In the genomic region with DNA sequence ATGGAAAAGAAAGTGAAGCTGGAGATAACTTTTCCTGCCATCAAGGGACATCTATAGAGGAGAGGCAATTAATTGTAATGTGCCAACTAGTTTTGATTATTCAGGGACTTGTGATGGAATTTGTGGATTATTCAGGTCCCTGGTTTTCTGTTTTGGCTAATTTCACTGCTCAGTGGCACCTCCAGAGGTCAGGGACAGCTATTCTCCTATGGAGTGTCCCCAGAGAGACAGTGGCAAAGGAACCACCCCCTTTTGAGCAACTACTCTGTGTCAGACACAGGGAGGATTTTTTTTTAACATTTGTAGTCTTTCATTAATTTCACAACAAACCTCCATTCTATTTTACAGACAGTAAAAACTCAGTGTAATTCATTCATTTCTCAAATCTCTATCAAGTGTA, we compare ENCODE assay signal across 13 cellular contexts.
DNase-seq lines count a peak whose midpoint lies in the region; ATAC-seq and TF ChIP-seq lines count a peak whose summit lies in the region.
"Had no signal": no experiment of that assay in that cellular context is flagged by ENCODE, and none has a peak within 500 bp of the region (broad histone marks: within the 10 kb centered on the region; RNA-seq: fewer than 3 reads in every experiment).

No MANE protein-coding gene starts in this region.

- no peak overlapping the region for H3K4me2 ChIP-seq in trophoblast cell (ENCODE audit: low read length)

- no peak overlapping the region for H4K8ac ChIP-seq in trophoblast cell (ENCODE audit: low read depth, low read length)

- no peaks in the 10 kb centered on the region for H3K36me3 ChIP-seq in brain microvascular endothelial cell (replicated peaks)
- no peaks in the 10 kb centered on the region for H3K36me3 ChIP-seq in trophoblast cell (ENCODE audit: control insufficient read depth in 1 of 2, insufficient read depth in 2 of 2, low read length in 2 of 2)
- H3K36me3 ChIP-seq: adrenal gland had no signal

- TF ChIP-seq CTCF in GM12873 (IDR thresholded peaks at IDR 0.05; ENCODE audit: insufficient read depth, low read depth, low read length, missing control alignments), result peak; percentile 40
- TF ChIP-seq CTCF in brain microvascular endothelial cell (IDR thresholded peaks at IDR 0.05; ENCODE audit: low read depth, low read length, missing control alignments), result peak; percentile 25

- peaks cover 3 to 10% of the 10 kb centered on the region in 2 experiments for H3K4me1 ChIP-seq in trophoblast cell (ENCODE audit: control insufficient read depth in 1 of 2, insufficient read depth in 2 of 2, low read length in 2 of 2)
- H3K4me1 ChIP-seq: adrenal gland had no signal

- H3K79me1 ChIP-seq in trophoblast cell (ENCODE audit: low read length), result no peaks in the 10 kb centered on the region

- H2AFZ ChIP-seq in trophoblast cell (ENCODE audit: insufficient read depth, low read length, poor library complexity), result no peak overlapping the region

- no peaks in the 10 kb centered on the region for H3K79me2 ChIP-seq in trophoblast cell (ENCODE audit: control insufficient read depth, insufficient read depth, low read length, poor library complexity)

- H4K12ac ChIP-seq in trophoblast cell (ENCODE audit: low read depth, low read length), result no peak overlapping the region

- H3K4me3 ChIP-seq in brain microvascular endothelial cell (ENCODE audit: low read depth, low read length) (no peak overlapping the region), trophoblast cell (ENCODE audit: low read depth, low read length) (no peak overlapping the region)
- H3K4me3 ChIP-seq: adrenal gland had no signal

- no peak for ATAC-seq in GM21529 (IDR thresholded peaks at IDR 0.05; ENCODE audit: unreplicated experiment)

- no peaks in the 10 kb centered on the region for H3K9me3 ChIP-seq in trophoblast cell (ENCODE audit: insufficient read depth, low read depth, low read length)
- H3K9me3 ChIP-seq: adrenal gland had no signal

- H2AK5ac ChIP-seq in trophoblast cell (ENCODE audit: low read length), result no peak overlapping the region

- no peak overlapping the region for H2BK120ac ChIP-seq in trophoblast cell (ENCODE audit: insufficient read depth, low read length, poor library complexity)

- H2BK12ac ChIP-seq in trophoblast cell (ENCODE audit: low read length), result no peak overlapping the region

- in situ Hi-C loops in brain microvascular endothelial cell (cut with HindIII; ENCODE audit: low pct_ligation_motif_present, low sequenced_read_pairs), result no loop called here

- no peak overlapping the region for H3K23ac ChIP-seq in trophoblast cell (ENCODE audit: low read length)

- H3K18ac ChIP-seq in trophoblast cell (ENCODE audit: low read length), result no peak overlapping the region

- DNase-seq in MV-4-11 (lab: John Stamatoyannopoulos, UW) (peak; percentile 31), brain microvascular endothelial cell (no peak), trophoblast cell (peak in 1 of 2 donors; percentile 17), UCSD-AML1 (lab: John Stamatoyannopoulos, UW; ENCODE audit: unreplicated experiment) (no peak), SK-N-DZ (ENCODE audit: low spot score) (no peak)
- DNase-seq: activated CD8-positive, alpha-beta memory T cell treated with anti-CD3 and anti-CD28 coated beads, Interleukin-2, amount 50 U/mL, for 48 hours; adrenal gland; DMS79 treated with DMSO at 0.1 percent for 48 hours; head of caudate nucleus; NCI-H2227 treated with DMSO at 0.1 percent for 48 hours; RPMI8226 had no signal

- no peak overlapping the region for H3K27ac ChIP-seq in brain microvascular endothelial cell
- no peak overlapping the region for H3K27ac ChIP-seq in trophoblast cell (ENCODE audit: low read depth, low read length)
- H3K27ac ChIP-seq: adrenal gland had no signal

- H3K14ac ChIP-seq in trophoblast cell (ENCODE audit: low read length), result no peak overlapping the region

- no peak overlapping the region for H3K9ac ChIP-seq in trophoblast cell (ENCODE audit: low read length)

- H3K4ac ChIP-seq in trophoblast cell (ENCODE audit: low read depth, low read length), result no peak overlapping the region

- peak overlapping the region; percentile 11 for H4K91ac ChIP-seq in trophoblast cell (ENCODE audit: low read depth, low read length)

- H2BK5ac ChIP-seq in trophoblast cell (ENCODE audit: low read depth, low read length, poor library complexity), result no peak overlapping the region

- peaks cover 3% of the 10 kb centered on the region for H3K27me3 ChIP-seq in brain microvascular endothelial cell (replicated peaks)
- no peaks in the 10 kb centered on the region for H3K27me3 ChIP-seq in trophoblast cell (ENCODE audit: insufficient read depth, low read length)
- H3K27me3 ChIP-seq: adrenal gland had no signal
